Comparison of ENCODE assay signal across 1 cellular context in the genomic region with DNA sequence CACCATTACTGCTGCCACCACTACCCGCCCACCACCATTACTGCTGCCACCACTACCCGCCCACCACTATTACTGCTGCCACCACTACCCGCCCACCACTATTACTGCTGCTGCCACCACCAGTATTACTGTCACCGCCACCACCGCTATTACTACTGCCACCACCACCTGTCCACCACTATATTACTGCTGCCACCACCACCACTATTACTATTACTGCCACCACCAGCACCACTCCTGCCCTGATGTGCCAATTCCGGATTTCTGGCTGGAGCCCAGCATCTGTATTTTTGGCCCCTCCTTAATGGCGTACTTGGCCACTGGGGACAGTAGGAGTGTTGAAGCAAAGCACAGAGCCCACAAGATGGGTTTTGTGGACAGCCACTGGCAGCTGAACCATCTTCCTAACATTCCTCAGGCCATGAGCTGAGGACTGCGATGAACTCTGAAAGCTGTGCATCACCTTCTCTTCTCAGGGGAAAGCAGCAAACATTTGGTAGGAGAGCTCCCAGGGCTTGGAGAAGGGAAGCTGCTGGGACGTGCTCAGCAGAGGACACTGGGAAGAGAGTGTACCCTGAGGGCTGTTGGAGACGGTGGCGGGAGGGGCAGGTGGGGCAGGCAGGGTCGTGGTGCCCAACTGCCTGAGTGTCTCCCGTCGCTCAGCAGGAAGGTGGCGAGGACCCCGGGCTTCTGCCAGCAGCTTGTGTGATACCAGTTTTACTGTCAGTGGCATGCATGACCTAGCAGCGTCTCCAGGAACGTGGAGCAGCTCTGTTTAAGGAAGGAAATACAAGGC.
TF ChIP-seq lines count a peak whose summit lies in the region.

No MANE protein-coding gene starts in this region.

TF ChIP-seq in H1, 55 proteins besides CTCF, POLR2A, EP300 and RAD21:
- no peak for TF ChIP-seq CHD1 (IDR thresholded peaks at IDR 0.05; ENCODE audit: low read depth, low read length)
- peak; percentile 18; the same call in 1 of the 2 replicates for TF ChIP-seq POLR2AphosphoS5 (IDR thresholded peaks at IDR 0.05; ENCODE audit: low read depth, low read length)
